ENCODE assay signal across 23 cellular contexts in the genomic region with DNA sequence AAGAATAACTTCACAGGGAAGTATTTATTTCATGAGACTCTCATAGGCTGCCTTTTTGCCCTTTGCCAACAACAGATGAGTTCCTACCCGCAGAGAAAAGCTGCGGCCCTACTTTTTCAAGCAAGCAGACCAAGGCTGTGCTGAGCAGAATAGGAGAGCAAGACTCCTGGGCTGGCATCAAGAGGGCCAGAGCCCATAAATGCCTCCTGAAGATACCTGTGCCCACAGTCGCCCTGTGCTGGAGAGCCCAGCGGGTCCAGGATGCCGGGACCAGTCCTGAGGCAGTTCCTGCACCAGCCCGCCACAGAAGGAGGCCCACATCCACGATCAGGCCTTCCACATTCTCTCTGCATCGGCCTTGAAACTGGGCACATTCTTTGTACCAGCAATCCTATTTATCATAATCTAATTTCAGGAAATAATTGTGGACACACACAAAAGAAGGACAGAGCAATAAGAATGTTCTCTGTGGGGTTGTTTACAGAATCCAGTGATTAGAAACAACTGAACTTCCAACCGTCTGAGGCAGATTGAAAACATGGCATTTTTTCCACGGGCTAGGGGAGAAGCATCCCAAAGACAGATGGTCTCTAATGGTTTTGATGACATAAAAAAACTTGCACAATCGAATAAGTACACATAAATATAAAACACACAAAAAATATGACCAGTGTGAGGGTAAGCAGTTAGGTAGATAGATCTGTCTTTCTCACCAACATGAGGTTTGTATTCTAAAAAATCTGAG.
"Had no signal": no experiment of that assay in that cellular context is flagged by ENCODE, and none has a peak within 500 bp of the region (broad histone marks: within the 10 kb centered on the region; RNA-seq: fewer than 3 reads in every experiment).

No MANE protein-coding gene starts in this region.

- H3K4me3 ChIP-seq: coronary artery, pancreas, right lobe of liver, smooth muscle cell, stomach, transverse colon had no signal

- H3K36me3 Mint-ChIP-seq: activated naive CD8-positive, alpha-beta T cell treated with anti-CD3 and anti-CD28 coated beads, Interleukin-2, amount 10 ng/mL, durations not matched to agents 7 days and 5 days; natural killer cell treated with Interleukin-12 subunit alpha and Interleukin-12 subunit beta and Interleukin-15 and Interleukin-18, amount 100 ng/mL, for 72 hours; stimulated activated memory B cell treated with anti-CD40 and anti-IgM and Interleukin-4, amounts not matched to agents 10 μg/mL and 1 μg/mL and 100 μg/mL, for 72 hours had no signal

- H3K9me3 Mint-ChIP-seq: natural killer cell treated with Interleukin-12 subunit alpha and Interleukin-12 subunit beta and Interleukin-15 and Interleukin-18, amount 100 ng/mL, for 72 hours; stimulated activated memory B cell treated with anti-CD40 and anti-IgM and Interleukin-4, amounts not matched to agents 10 μg/mL and 1 μg/mL and 100 μg/mL, for 72 hours had no signal

- FAIRE-seq: bronchial epithelial cell, frontal cortex, pancreas had no signal

- DNase-seq: activated B cell treated with CpG ODN at 0.5 μM for 24 hours; activated CD4-positive, alpha-beta T cell treated with anti-CD3 and anti-CD28 coated beads for 36 hours; activated CD4-positive, alpha-beta T cell treated with anti-CD3 and anti-CD28 coated beads, Interleukin-2, amount 50 U/mL, for 4 hours; activated naive CD4-positive, alpha-beta T cell treated with Interleukin-2 at 50 U/mL for 16 hours; activated naive CD8-positive, alpha-beta T cell treated with anti-CD3 and anti-CD28 coated beads, Interleukin-2, amount 10 ng/mL, durations not matched to agents 7 days and 5 days; activated T-cell treated with anti-CD3 and anti-CD28 coated beads, Interleukin-2, amount 50 U/mL, for 48 hours; amygdala; hippocampal formation; midbrain; pancreas; right lobe of liver; stimulated activated CD4-positive, alpha-beta T cell treated with anti-CD3 and anti-CD28 coated beads, Interleukin-15, amount 100 ng/mL, for 24 hours; stomach; T1000; transverse colon had no signal

- H3K4me1 Mint-ChIP-seq: activated B cell treated with CpG ODN at 0.5 μM for 24 hours; activated CD4-positive, alpha-beta T cell treated with anti-CD3 and anti-CD28 coated beads for 36 hours; activated naive CD8-positive, alpha-beta T cell treated with anti-CD3 and anti-CD28 coated beads, Interleukin-2, amount 10 ng/mL, durations not matched to agents 7 days and 5 days; stimulated activated memory B cell treated with anti-CD40 and anti-IgM and Interleukin-4, amounts not matched to agents 10 μg/mL and 1 μg/mL and 100 μg/mL, for 72 hours had no signal

- H3K27ac ChIP-seq: neutrophil, pancreas, right lobe of liver, stomach had no signal

- H3K4me3 Mint-ChIP-seq: activated B cell treated with CpG ODN at 0.5 μM for 24 hours; activated CD4-positive, alpha-beta T cell treated with anti-CD3 and anti-CD28 coated beads for 36 hours; activated naive CD8-positive, alpha-beta T cell treated with anti-CD3 and anti-CD28 coated beads, Interleukin-2, amount 10 ng/mL, durations not matched to agents 7 days and 5 days; natural killer cell treated with Interleukin-12 subunit alpha and Interleukin-12 subunit beta and Interleukin-15 and Interleukin-18, amount 100 ng/mL, for 72 hours; stimulated activated memory B cell treated with anti-CD40 and anti-IgM and Interleukin-4, amounts not matched to agents 10 μg/mL and 1 μg/mL and 100 μg/mL, for 72 hours; T-helper 1 cell treated with Interleukin-12 subunit alpha and Interleukin-12 subunit beta and Interleukin-4 antibody, amounts not matched to agents 30 μg/mL and 1 μg/mL, for 36 hours had no signal

- H3K27me3 Mint-ChIP-seq: stimulated activated memory B cell treated with anti-CD40 and anti-IgM and Interleukin-4, amounts not matched to agents 10 μg/mL and 1 μg/mL and 100 μg/mL, for 72 hours had no signal

- H3K27ac Mint-ChIP-seq: activated B cell treated with CpG ODN at 0.5 μM for 24 hours; activated CD4-positive, alpha-beta T cell treated with anti-CD3 and anti-CD28 coated beads for 36 hours; activated naive CD8-positive, alpha-beta T cell treated with anti-CD3 and anti-CD28 coated beads, Interleukin-2, amount 10 ng/mL, durations not matched to agents 7 days and 5 days; natural killer cell treated with Interleukin-12 subunit alpha and Interleukin-12 subunit beta and Interleukin-15 and Interleukin-18, amount 100 ng/mL, for 72 hours; stimulated activated memory B cell treated with anti-CD40 and anti-IgM and Interleukin-4, amounts not matched to agents 10 μg/mL and 1 μg/mL and 100 μg/mL, for 72 hours; T-helper 1 cell treated with Interleukin-12 subunit alpha and Interleukin-12 subunit beta and Interleukin-4 antibody, amounts not matched to agents 30 μg/mL and 1 μg/mL, for 36 hours had no signal

- ATAC-seq: activated CD4-positive, alpha-beta T cell treated with anti-CD3 and anti-CD28 coated beads for 36 hours; natural killer cell treated with Interleukin-12 subunit alpha and Interleukin-12 subunit beta and Interleukin-15 and Interleukin-18, amount 100 ng/mL, for 72 hours; pancreas; right lobe of liver; stimulated activated memory B cell treated with anti-CD40 and anti-IgM and Interleukin-4, amounts not matched to agents 10 μg/mL and 1 μg/mL and 100 μg/mL, for 72 hours had no signal

- H3K9me3 ChIP-seq: neutrophil, pancreas, right lobe of liver, transverse colon had no signal

- H3K27me3 ChIP-seq: pancreas, right lobe of liver, stomach, transverse colon had no signal

- H3K36me3 ChIP-seq: neutrophil, pancreas, right lobe of liver, transverse colon had no signal

- H3K4me1 ChIP-seq: pancreas, right lobe of liver, transverse colon had no signal
